ENCODE assay signal across 4 cellular contexts in the genomic region with DNA sequence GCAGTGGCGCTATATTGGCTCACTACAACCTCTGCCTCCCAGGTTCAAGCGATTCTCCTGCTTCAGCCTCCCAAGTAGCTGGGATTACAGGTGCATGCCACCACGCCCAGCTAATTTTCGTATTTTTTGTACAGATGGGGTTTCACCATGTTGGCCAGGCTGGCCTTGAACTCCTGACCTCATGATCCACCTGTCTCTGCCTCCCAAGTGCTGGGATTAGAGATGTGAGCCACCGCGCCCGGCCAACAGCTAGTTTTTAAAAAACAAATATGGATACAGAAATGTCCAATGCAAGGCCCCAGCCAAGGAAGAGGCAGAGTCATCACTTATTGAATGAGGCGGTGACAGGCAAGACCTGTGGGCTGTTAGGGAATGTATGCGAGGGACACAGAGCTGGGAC. TPM values are rescaled to one million over a fixed set of nuclear protein-coding genes. Genes with fewer than 3 reads are reported as not detected.
"Had no signal": no experiment of that assay in that cellular context is flagged by ENCODE, and none has a peak within 500 bp of the region (broad histone marks: within the 10 kb centered on the region; RNA-seq: fewer than 3 reads in every experiment).

No MANE protein-coding gene starts in this region.

RNA-seq across cellular contexts. Expression of a gene that starts 17.3 kb away (rescaled TPM):
- total RNA-seq: H4, HepG2, HT1080 had no signal

RNA-seq across cellular contexts. Expression of a gene that starts 30.8 kb away (rescaled TPM):
- total RNA-seq: GM23338, H4, HT1080 had no signal
